Comparison of ENCODE assay signal across 8 cellular contexts in genomic region chr10:74189999-74190421, GRCh38. TPM values are rescaled to one million over a fixed set of nuclear protein-coding genes. Genes with fewer than 3 reads are reported as not detected.
DNase-seq lines count a peak whose midpoint lies in the region; ATAC-seq, FAIRE-seq and TF ChIP-seq lines count a peak whose summit lies in the region.

No MANE protein-coding gene starts in this region.

- TF ChIP-seq CTCF in neural progenitor cell (IDR thresholded peaks at IDR 0.05) = no peak

- H3K4me3 Mint-ChIP-seq in neural progenitor cell = no peak overlapping the region

- ATAC-seq in HG03095 (IDR thresholded peaks at IDR 0.05; ENCODE audit: unreplicated experiment) = peak; percentile 84

- H3K27me3 ChIP-seq in mucosa of stomach (ENCODE audit: control insufficient read depth, insufficient read depth, low read length) (no peaks in the 10 kb centered on the region), neural progenitor cell (no peaks in the 10 kb centered on the region)

- DNase-seq in A172 (ENCODE audit: low spot score) = peak; percentile 68
- no peak for DNase-seq in GM12892 (ENCODE audit: insufficient read length)
- DNase-seq in RPMI7951 (ENCODE audit: low read depth) = peak; percentile 87
- peak; percentile 65 for DNase-seq in dermis blood vessel endothelial cell
- DNase-seq in neural progenitor cell (ENCODE audit: low spot score) = no peak
- DNase-seq in NCI-H2227 (lab: John Stamatoyannopoulos, UW; ENCODE audit: unreplicated experiment) = no peak

- no peak; the same call in 1 of the 2 replicates for TF ChIP-seq POLR2A in GM12892 (IDR thresholded peaks at IDR 0.05; ENCODE audit: low read depth, low read length)

- no peaks in the 10 kb centered on the region for H3K9me3 Mint-ChIP-seq in neural progenitor cell

- H3K36me3 ChIP-seq in mucosa of stomach (ENCODE audit: control insufficient read depth, insufficient read depth, low read length) (no peaks in the 10 kb centered on the region), neural progenitor cell (no peaks in the 10 kb centered on the region)

- no peaks in the 10 kb centered on the region for H3F3A ChIP-seq in neural progenitor cell (ENCODE audit: low read depth)

- H3K9me3 ChIP-seq in mucosa of stomach (ENCODE audit: control insufficient read depth, low read length) (no peaks in the 10 kb centered on the region), neural progenitor cell (ENCODE audit: low read depth) (no peaks in the 10 kb centered on the region)

- peak; percentile 86 for FAIRE-seq in GM12892 (lab: Jason Lieb, UNC)

- H3K79me2 ChIP-seq in neural progenitor cell (ENCODE audit: low read depth) = peaks cover 78% of the 10 kb centered on the region

- H4K20me1 ChIP-seq in neural progenitor cell (ENCODE audit: low read depth) = no peaks in the 10 kb centered on the region

- H3K27ac ChIP-seq in neural progenitor cell = no peak overlapping the region

- H3K27me3 Mint-ChIP-seq in neural progenitor cell (ENCODE audit: insufficient read depth, low read depth) = peaks cover 3% of the 10 kb centered on the region

- no peaks in the 10 kb centered on the region for H3K4me1 ChIP-seq in mucosa of stomach (ENCODE audit: control insufficient read depth, insufficient read depth, low read length)
- H3K4me1 ChIP-seq in neural progenitor cell = no peaks in the 10 kb centered on the region

- H3K4me3 ChIP-seq in mucosa of stomach (ENCODE audit: low read length) = no peak overlapping the region
- no peak overlapping the region for H3K4me3 ChIP-seq in neural progenitor cell

- H2AFZ ChIP-seq in neural progenitor cell (replicated peaks) = no peak overlapping the region

- H3K9ac ChIP-seq in mucosa of stomach (ENCODE audit: low read length) (peak overlapping the region; percentile 26), neural progenitor cell (no peak overlapping the region)

- H3K4me2 ChIP-seq in neural progenitor cell = no peak overlapping the region

- no peak overlapping the region for H3K27ac Mint-ChIP-seq in neural progenitor cell

- peaks cover 1% of the 10 kb centered on the region for H3K36me3 Mint-ChIP-seq in neural progenitor cell

- no peaks in the 10 kb centered on the region for H3K4me1 Mint-ChIP-seq in neural progenitor cell

RNA-seq across cellular contexts. Expression of gene ADK, which starts 39.0 kb away (rescaled TPM):
- 51.4 and 52.5 TPM in 2 replicates for total RNA-seq in A172 (2014; rRNA removed; shearing (Covaris generic))
- 77.4 TPM for polyA plus RNA-seq in GM12892 (2012; ENCODE audit: missing spikeins)
- total RNA-seq in RPMI7951 (2014; rRNA removed; shearing (Covaris generic)) = 63.5 and 64.6 TPM in 2 replicates
- 15.3 and 30.6 TPM in 2 replicates for total RNA-seq in dermis blood vessel endothelial cell
- 33.5 and 50.9 TPM in 2 replicates for total RNA-seq in neural progenitor cell (ENCODE audit: low replicate concordance)

RNA-seq across cellular contexts. Expression of gene AP3M1, which starts 39.4 kb away (rescaled TPM):
- 49.1 and 56.8 TPM in 2 replicates for total RNA-seq in A172 (2014; rRNA removed; shearing (Covaris generic))
- polyA plus RNA-seq in GM12892 (2012; ENCODE audit: missing spikeins) = 41.2 TPM
- total RNA-seq in RPMI7951 (2014; rRNA removed; shearing (Covaris generic)) = 26.4 and 29.2 TPM in 2 replicates
- total RNA-seq in dermis blood vessel endothelial cell (32.7 and 57.0 TPM in 2 replicates), neural progenitor cell (ENCODE audit: low replicate concordance) (47.2 and 58.3 TPM in 2 replicates)

Comparison
In these comparisons a context has a peak if more than half of its experiments do, and no peak if none do; other contexts are left out.
1. DNase-seq: peak in A172 (single experiment), RPMI7951 (single experiment) and dermis blood vessel endothelial cell (single experiment); none in GM12892 (single experiment), neural progenitor cell (single experiment) and NCI-H2227 (single experiment).